In genomic region chr1:178563099-178563820, GRCh38 we compare ENCODE assay signal across 28 cellular contexts. TPM values are rescaled to one million over a fixed set of nuclear protein-coding genes. Genes with fewer than 3 reads are reported as not detected.
"Had no signal": no experiment of that assay in that cellular context is flagged by ENCODE, and none has a peak within 500 bp of the region (broad histone marks: within the 10 kb centered on the region; RNA-seq: fewer than 3 reads in every experiment).

No MANE protein-coding gene starts in this region.

- H3K9me3 Mint-ChIP-seq: dendritic cell treated with granulocyte-macrophage colony-stimulating factor and Interleukin-4, amounts not matched to agents 40 ng/mL and 50 ng/mL, for 4 days had no signal

- H3K4me1 ChIP-seq: colonic mucosa, neural progenitor cell, prostate gland, tibial nerve, upper lobe of right lung, uterus had no signal

- H3K9ac ChIP-seq: neural progenitor cell had no signal

- H3K27me3 ChIP-seq: colonic mucosa, gastrocnemius medialis, neural progenitor cell, sigmoid colon, tibial nerve, upper lobe of right lung, uterus had no signal

- H3K4me1 Mint-ChIP-seq: naive thymus-derived CD4-positive, alpha-beta T cell had no signal

- H3K27ac ChIP-seq: colonic mucosa, gastrocnemius medialis, neural progenitor cell, prostate gland, sigmoid colon, thoracic aorta, tibial nerve, upper lobe of right lung, uterus had no signal

- DNase-seq: colonic mucosa; effector CD8-positive, alpha-beta T cell; erythroblast; gastrocnemius medialis; mesenchymal stem cell; mucosa of descending colon; naive thymus-derived CD4-positive, alpha-beta T cell; right cardiac atrium; sigmoid colon; stimulated activated CD4-positive, alpha-beta T cell treated with anti-CD3 and anti-CD28 coated beads, Interleukin-4, amount 100 ng/mL, for 4 hours; stimulated activated naive B cell treated with anti-CD40 and anti-IgM and Interleukin-4, amounts not matched to agents 10 μg/mL and 1 μg/mL and 100 μg/mL, for 72 hours; upper lobe of right lung; uterus had no signal

- H3K4me3 Mint-ChIP-seq: dendritic cell treated with granulocyte-macrophage colony-stimulating factor and Interleukin-4, amounts not matched to agents 40 ng/mL and 50 ng/mL, for 4 days; mesothelial cell of epicardium; naive thymus-derived CD4-positive, alpha-beta T cell; nephron; neural progenitor cell; stimulated activated naive B cell treated with anti-CD40 and anti-IgM and Interleukin-4, amounts not matched to agents 10 μg/mL and 1 μg/mL and 100 μg/mL, for 72 hours; stimulated activated naive CD8-positive, alpha-beta T cell treated with anti-CD3 and anti-CD28 coated beads, Interleukin-15, Interleukin-2, amounts not matched to agents 100 ng/mL and 50 ng/mL, for 24 hours had no signal

- ATAC-seq: gastrocnemius medialis; mucosa of descending colon; naive thymus-derived CD4-positive, alpha-beta T cell; right cardiac atrium; stimulated activated naive B cell treated with anti-CD40 and anti-IgM and Interleukin-4, amounts not matched to agents 10 μg/mL and 1 μg/mL and 100 μg/mL, for 72 hours; upper lobe of right lung had no signal

- H3K4me2 ChIP-seq: neural progenitor cell had no signal

- H3K4me3 ChIP-seq: colonic mucosa, gastrocnemius medialis, lung, mucosa of descending colon, neural progenitor cell, prostate gland, sigmoid colon, thoracic aorta, tibial nerve, upper lobe of right lung, uterus had no signal

- H2AFZ ChIP-seq: neural progenitor cell had no signal

- H3K9me3 ChIP-seq: colonic mucosa, gastrocnemius medialis, mucosa of descending colon, prostate gland, sigmoid colon, thoracic aorta, upper lobe of right lung, uterus had no signal

- H3K27me3 Mint-ChIP-seq: dendritic cell treated with granulocyte-macrophage colony-stimulating factor and Interleukin-4, amounts not matched to agents 40 ng/mL and 50 ng/mL, for 4 days; naive thymus-derived CD4-positive, alpha-beta T cell; stimulated activated naive B cell treated with anti-CD40 and anti-IgM and Interleukin-4, amounts not matched to agents 10 μg/mL and 1 μg/mL and 100 μg/mL, for 72 hours; stimulated activated naive CD8-positive, alpha-beta T cell treated with anti-CD3 and anti-CD28 coated beads, Interleukin-15, Interleukin-2, amounts not matched to agents 100 ng/mL and 50 ng/mL, for 24 hours had no signal

- H3K27ac Mint-ChIP-seq: dendritic cell treated with granulocyte-macrophage colony-stimulating factor and Interleukin-4, amounts not matched to agents 40 ng/mL and 50 ng/mL, for 4 days; mesothelial cell of epicardium; naive thymus-derived CD4-positive, alpha-beta T cell; neural progenitor cell; stimulated activated naive B cell treated with anti-CD40 and anti-IgM and Interleukin-4, amounts not matched to agents 10 μg/mL and 1 μg/mL and 100 μg/mL, for 72 hours; stimulated activated naive CD8-positive, alpha-beta T cell treated with anti-CD3 and anti-CD28 coated beads, Interleukin-15, Interleukin-2, amounts not matched to agents 100 ng/mL and 50 ng/mL, for 24 hours had no signal

- H3K36me3 ChIP-seq: colonic mucosa, gastrocnemius medialis, neural progenitor cell, prostate gland, sigmoid colon, thoracic aorta, tibial nerve, upper lobe of right lung, uterus had no signal

- H3K36me3 Mint-ChIP-seq: naive thymus-derived CD4-positive, alpha-beta T cell; neural progenitor cell had no signal

RNA-seq across cellular contexts. Expression of gene TEX35, which starts 50.4 kb away (rescaled TPM):
- total RNA-seq: chondrocyte; colonic mucosa; gastrocnemius medialis; glomerular endothelial cell; left lobe of liver; liver; lung; mesothelial cell of epicardium; mucosa of descending colon; naive thymus-derived CD4-positive, alpha-beta T cell; osteoblast; sigmoid colon; skeletal muscle tissue; thoracic aorta; upper lobe of right lung; uterus had no signal
- polyA plus RNA-seq: liver; lung; naive thymus-derived CD4-positive, alpha-beta T cell; sigmoid colon had no signal
